In the genomic region with DNA sequence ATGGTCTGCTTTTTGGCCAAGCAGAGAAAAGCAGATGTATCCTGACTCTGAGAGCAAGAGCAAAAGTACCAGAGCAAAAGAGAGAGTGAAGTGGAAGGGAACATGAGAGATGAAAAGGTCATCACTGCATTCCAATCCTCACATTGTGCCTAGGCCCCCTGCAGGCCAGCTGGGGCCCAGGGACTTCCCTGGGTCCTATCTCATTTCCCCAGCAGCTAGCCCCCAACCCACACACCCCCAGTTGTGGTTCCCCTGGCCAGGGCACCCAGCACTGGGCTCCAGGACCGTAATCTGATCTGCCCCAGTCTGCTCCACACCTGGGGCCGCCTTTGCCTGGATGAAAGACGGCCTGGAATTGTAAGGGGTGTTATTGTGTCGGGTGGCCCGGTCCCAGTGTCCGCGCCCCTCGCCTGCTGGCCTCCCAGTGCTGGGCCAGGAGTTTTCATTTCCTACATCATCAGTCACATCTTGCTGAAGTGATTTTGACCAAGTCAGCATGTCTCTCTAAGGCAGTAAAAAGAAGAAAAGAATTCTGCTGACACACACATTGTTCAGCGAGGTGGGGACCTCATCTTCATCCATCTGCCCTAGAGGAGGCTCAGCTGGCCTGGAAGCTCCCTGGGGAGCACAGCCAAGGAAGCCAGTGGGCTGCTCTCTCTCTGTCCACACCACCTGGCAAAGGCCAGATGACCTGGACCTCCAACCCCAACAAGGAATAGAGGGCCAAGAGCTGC, we compare ENCODE assay signal across 1 cellular context.
TF ChIP-seq lines count a peak whose summit lies in the region.

No MANE protein-coding gene starts in this region.

TF ChIP-seq in WTC11, 78 proteins besides CTCF, POLR2A, EP300 and RAD21:
- TF ChIP-seq, protein P1, sequence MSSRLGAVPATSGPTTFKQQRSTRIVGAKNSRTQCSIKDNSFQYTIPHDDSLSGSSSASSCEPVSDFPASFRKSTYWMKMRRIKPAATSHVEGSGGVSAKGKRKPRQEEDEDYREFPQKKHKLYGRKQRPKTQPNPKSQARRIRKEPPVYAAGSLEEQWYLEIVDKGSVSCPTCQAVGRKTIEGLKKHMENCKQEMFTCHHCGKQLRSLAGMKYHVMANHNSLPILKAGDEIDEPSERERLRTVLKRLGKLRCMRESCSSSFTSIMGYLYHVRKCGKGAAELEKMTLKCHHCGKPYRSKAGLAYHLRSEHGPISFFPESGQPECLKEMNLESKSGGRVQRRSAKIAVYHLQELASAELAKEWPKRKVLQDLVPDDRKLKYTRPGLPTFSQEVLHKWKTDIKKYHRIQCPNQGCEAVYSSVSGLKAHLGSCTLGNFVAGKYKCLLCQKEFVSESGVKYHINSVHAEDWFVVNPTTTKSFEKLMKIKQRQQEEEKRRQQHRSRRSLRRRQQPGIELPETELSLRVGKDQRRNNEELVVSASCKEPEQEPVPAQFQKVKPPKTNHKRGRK (CRISPR knock-in tag; IDR thresholded peaks at IDR 0.05; ENCODE audit: borderline replicate concordance) = no peak
- TF ChIP-seq, protein P2, sequence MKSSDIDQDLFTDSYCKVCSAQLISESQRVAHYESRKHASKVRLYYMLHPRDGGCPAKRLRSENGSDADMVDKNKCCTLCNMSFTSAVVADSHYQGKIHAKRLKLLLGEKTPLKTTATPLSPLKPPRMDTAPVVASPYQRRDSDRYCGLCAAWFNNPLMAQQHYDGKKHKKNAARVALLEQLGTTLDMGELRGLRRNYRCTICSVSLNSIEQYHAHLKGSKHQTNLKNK (CRISPR knock-in tag; IDR thresholded peaks at IDR 0.05) = no peak
- TF ChIP-seq RELA (CRISPR knock-in tag; IDR thresholded peaks at IDR 0.05; ENCODE audit: borderline replicate concordance) = no peak
- no peak for TF ChIP-seq SOX15 (CRISPR knock-in tag; IDR thresholded peaks at IDR 0.05)
- TF ChIP-seq SMAD4 (CRISPR knock-in tag; IDR thresholded peaks at IDR 0.05) = no peak
- TF ChIP-seq ZNF121 (CRISPR knock-in tag; IDR thresholded peaks at IDR 0.05) = no peak
- TF ChIP-seq, protein P3, sequence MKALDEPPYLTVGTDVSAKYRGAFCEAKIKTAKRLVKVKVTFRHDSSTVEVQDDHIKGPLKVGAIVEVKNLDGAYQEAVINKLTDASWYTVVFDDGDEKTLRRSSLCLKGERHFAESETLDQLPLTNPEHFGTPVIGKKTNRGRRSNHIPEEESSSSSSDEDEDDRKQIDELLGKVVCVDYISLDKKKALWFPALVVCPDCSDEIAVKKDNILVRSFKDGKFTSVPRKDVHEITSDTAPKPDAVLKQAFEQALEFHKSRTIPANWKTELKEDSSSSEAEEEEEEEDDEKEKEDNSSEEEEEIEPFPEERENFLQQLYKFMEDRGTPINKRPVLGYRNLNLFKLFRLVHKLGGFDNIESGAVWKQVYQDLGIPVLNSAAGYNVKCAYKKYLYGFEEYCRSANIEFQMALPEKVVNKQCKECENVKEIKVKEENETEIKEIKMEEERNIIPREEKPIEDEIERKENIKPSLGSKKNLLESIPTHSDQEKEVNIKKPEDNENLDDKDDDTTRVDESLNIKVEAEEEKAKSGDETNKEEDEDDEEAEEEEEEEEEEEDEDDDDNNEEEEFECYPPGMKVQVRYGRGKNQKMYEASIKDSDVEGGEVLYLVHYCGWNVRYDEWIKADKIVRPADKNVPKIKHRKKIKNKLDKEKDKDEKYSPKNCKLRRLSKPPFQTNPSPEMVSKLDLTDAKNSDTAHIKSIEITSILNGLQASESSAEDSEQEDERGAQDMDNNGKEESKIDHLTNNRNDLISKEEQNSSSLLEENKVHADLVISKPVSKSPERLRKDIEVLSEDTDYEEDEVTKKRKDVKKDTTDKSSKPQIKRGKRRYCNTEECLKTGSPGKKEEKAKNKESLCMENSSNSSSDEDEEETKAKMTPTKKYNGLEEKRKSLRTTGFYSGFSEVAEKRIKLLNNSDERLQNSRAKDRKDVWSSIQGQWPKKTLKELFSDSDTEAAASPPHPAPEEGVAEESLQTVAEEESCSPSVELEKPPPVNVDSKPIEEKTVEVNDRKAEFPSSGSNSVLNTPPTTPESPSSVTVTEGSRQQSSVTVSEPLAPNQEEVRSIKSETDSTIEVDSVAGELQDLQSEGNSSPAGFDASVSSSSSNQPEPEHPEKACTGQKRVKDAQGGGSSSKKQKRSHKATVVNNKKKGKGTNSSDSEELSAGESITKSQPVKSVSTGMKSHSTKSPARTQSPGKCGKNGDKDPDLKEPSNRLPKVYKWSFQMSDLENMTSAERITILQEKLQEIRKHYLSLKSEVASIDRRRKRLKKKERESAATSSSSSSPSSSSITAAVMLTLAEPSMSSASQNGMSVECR (CRISPR knock-in tag; IDR thresholded peaks at IDR 0.05; ENCODE audit: borderline replicate concordance) = no peak
- no peak for TF ChIP-seq TP53 (CRISPR knock-in tag; IDR thresholded peaks at IDR 0.05)
- TF ChIP-seq JAZF1 (CRISPR knock-in tag; IDR thresholded peaks at IDR 0.05) = no peak
- TF ChIP-seq ESRRA (CRISPR knock-in tag; IDR thresholded peaks at IDR 0.05; ENCODE audit: borderline replicate concordance) = no peak
- TF ChIP-seq, protein P4, sequence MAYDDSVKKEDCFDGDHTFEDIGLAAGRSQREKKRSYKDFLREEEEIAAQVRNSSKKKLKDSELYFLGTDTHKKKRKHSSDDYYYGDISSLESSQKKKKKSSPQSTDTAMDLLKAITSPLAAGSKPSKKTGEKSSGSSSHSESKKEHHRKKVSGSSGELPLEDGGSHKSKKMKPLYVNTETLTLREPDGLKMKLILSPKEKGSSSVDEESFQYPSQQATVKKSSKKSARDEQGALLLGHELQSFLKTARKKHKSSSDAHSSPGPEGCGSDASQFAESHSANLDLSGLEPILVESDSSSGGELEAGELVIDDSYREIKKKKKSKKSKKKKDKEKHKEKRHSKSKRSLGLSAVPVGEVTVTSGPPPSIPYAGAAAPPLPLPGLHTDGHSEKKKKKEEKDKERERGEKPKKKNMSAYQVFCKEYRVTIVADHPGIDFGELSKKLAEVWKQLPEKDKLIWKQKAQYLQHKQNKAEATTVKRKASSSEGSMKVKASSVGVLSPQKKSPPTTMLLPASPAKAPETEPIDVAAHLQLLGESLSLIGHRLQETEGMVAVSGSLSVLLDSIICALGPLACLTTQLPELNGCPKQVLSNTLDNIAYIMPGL (CRISPR knock-in tag; IDR thresholded peaks at IDR 0.05) = no peak
- no peak for TF ChIP-seq ATF1 (CRISPR knock-in tag; IDR thresholded peaks at IDR 0.05)
- TF ChIP-seq, protein P5, sequence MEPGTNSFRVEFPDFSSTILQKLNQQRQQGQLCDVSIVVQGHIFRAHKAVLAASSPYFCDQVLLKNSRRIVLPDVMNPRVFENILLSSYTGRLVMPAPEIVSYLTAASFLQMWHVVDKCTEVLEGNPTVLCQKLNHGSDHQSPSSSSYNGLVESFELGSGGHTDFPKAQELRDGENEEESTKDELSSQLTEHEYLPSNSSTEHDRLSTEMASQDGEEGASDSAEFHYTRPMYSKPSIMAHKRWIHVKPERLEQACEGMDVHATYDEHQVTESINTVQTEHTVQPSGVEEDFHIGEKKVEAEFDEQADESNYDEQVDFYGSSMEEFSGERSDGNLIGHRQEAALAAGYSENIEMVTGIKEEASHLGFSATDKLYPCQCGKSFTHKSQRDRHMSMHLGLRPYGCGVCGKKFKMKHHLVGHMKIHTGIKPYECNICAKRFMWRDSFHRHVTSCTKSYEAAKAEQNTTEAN (CRISPR knock-in tag; IDR thresholded peaks at IDR 0.05) = no peak
- TF ChIP-seq ZNF317 (CRISPR knock-in tag; IDR thresholded peaks at IDR 0.05; ENCODE audit: borderline replicate concordance, low read depth) = no peak
